8 cellular contexts compared by ENCODE assay signal in genomic region chr17:48997103-48997826, GRCh38. TPM values are rescaled to one million over a fixed set of nuclear protein-coding genes. Genes with fewer than 3 reads are reported as not detected.
DNase-seq lines count a peak whose midpoint lies in the region; ATAC-seq and TF ChIP-seq lines count a peak whose summit lies in the region.

TSS of gene IGF2BP1 (plus strand) at chr17:48997385. CDS start at chr17:48997746, 361 bp downstream.

- TF ChIP-seq POLR2A in esophagus muscularis mucosa (IDR thresholded peaks at IDR 0.05; ENCODE audit: low read depth) (no peak), sigmoid colon (IDR thresholded peaks at IDR 0.05) (no peak)

- H3K4me3 Mint-ChIP-seq in T-helper 17 cell = peak within 1 kb of the TSS; percentile 79

- H3K9ac ChIP-seq in rectal smooth muscle tissue (ENCODE audit: low read length) = no peak within 1 kb of the TSS

- 3% methylated on average over 32 of the region's 62 CpGs for WGBS in esophagus muscularis mucosa
- WGBS in sigmoid colon, 2 donors = 1% methylated on average over 62 of the region's 62 CpGs

- peak within 1 kb of the TSS; percentile 96 for H3K4me3 ChIP-seq in cardiac muscle cell
- H3K4me3 ChIP-seq in esophagus muscularis mucosa = peak within 1 kb of the TSS; percentile 16 to 45 (median 32)
- peak within 1 kb of the TSS; percentile 38 for H3K4me3 ChIP-seq in rectal smooth muscle tissue (ENCODE audit: low read length)
- H3K4me3 ChIP-seq in sigmoid colon = peak within 1 kb of the TSS in 2 of 4 donors; percentile 9 to 15

- peaks cover 23% of the 10 kb centered on the region for H3K4me1 Mint-ChIP-seq in T-helper 17 cell

- H3K27me3 ChIP-seq in cardiac muscle cell (no peaks in the 10 kb centered on the region), esophagus muscularis mucosa (peaks cover 16 to 100% (median 86%) of the 10 kb centered on the region in 4 donors), rectal smooth muscle tissue (ENCODE audit: control insufficient read depth, insufficient read depth, low read length) (peaks cover 40% of the 10 kb centered on the region), sigmoid colon (peaks cover 71 to 100% (median 99%) of the 10 kb centered on the region in 3 donors)

- H3K27ac ChIP-seq in cardiac muscle cell = peak within 1 kb of the TSS; percentile 96
- H3K27ac ChIP-seq in esophagus muscularis mucosa (replicated peaks in 1 of 4) = no peak within 1 kb of the TSS
- H3K27ac ChIP-seq in rectal smooth muscle tissue (ENCODE audit: low read depth, low read length) = no peak within 1 kb of the TSS
- H3K27ac ChIP-seq in sigmoid colon = no peak within 1 kb of the TSS
- H3K27ac ChIP-seq in caudate nucleus (ENCODE audit: low read depth, low read length) = no peak within 1 kb of the TSS

- intact Hi-C loops in cardiac septum (cut with DNase I) (loop anchor here (5.0 to 10.0 kb wide), 2 partner anchors 275 to 382 kb away; partner anchors contain the start of genes HOXB7, HOXB8, PRAC1 and PRAC2), esophagus muscularis mucosa (cut with DNase I) (no loop called here), sigmoid colon (cut with DNase I) (loop anchor here (10.0 kb wide), 1 partner anchor 382 kb away; the partner anchor contains the start of genes HOXB7 and HOXB8)

- ATAC-seq in T-helper 17 cell = no peak
- ATAC-seq in GM18498 (IDR thresholded peaks at IDR 0.05; ENCODE audit: unreplicated experiment) = no peak

- H3K4me1 ChIP-seq in cardiac muscle cell (ENCODE audit: low read depth) = peaks cover 47% of the 10 kb centered on the region
- H3K4me1 ChIP-seq in esophagus muscularis mucosa = peaks cover 30 to 37% (median 33%) of the 10 kb centered on the region in 4 donors
- H3K4me1 ChIP-seq in rectal smooth muscle tissue (ENCODE audit: control insufficient read depth, insufficient read depth, low read length) = no peaks in the 10 kb centered on the region
- peaks cover 0 to 31% (median 27%) of the 10 kb centered on the region in 4 donors for H3K4me1 ChIP-seq in sigmoid colon

- peaks cover 7% of the 10 kb centered on the region for H3K36me3 Mint-ChIP-seq in T-helper 17 cell (ENCODE audit: low read depth)

- no peak for TF ChIP-seq EP300 in esophagus muscularis mucosa (IDR thresholded peaks at IDR 0.05)
- no peak for TF ChIP-seq EP300 in sigmoid colon (IDR thresholded peaks at IDR 0.05)

- H3K27ac Mint-ChIP-seq in T-helper 17 cell = peak within 1 kb of the TSS; percentile 43

- H3K36me3 ChIP-seq in cardiac muscle cell (no peaks in the 10 kb centered on the region), esophagus muscularis mucosa (no peaks in the 10 kb centered on the region), rectal smooth muscle tissue (ENCODE audit: control insufficient read depth, insufficient read depth, low read length) (no peaks in the 10 kb centered on the region), sigmoid colon (no peaks in the 10 kb centered on the region)

- TF ChIP-seq CTCF in cardiac muscle cell (IDR thresholded peaks at IDR 0.05; ENCODE audit: low read depth, low read length) (no peak), esophagus muscularis mucosa (IDR thresholded peaks at IDR 0.05) (no peak), sigmoid colon (IDR thresholded peaks at IDR 0.05) (no peak)

- H3K9me3 ChIP-seq in cardiac muscle cell (ENCODE audit: low read depth) (no peaks in the 10 kb centered on the region), T-helper 17 cell (ENCODE audit: control insufficient read depth, low read length, poor library complexity, severe bottlenecking) (peaks cover 8% of the 10 kb centered on the region), esophagus muscularis mucosa (no peaks in the 10 kb centered on the region), sigmoid colon (peaks cover 0 to 3% (median 0%) of the 10 kb centered on the region in 4 donors)

- peaks cover 70% of the 10 kb centered on the region for H3K27me3 Mint-ChIP-seq in T-helper 17 cell

- DNase-seq in cardiac muscle cell (ENCODE audit: low read depth in 1 of 2, low spot score in 1 of 2) (peak; percentile 81 to 87), cardiac septum (ENCODE audit: low spot score) (no peak), T-helper 17 cell (no peak), esophagus muscularis mucosa (ENCODE audit: extremely low spot score) (peak; percentile 68), sigmoid colon (no peak), caudate nucleus (lab: John Stamatoyannopoulos, UW) (no peak)

RNA-seq across cellular contexts. Expression of gene IGF2BP1, which starts in this region (rescaled TPM):
- 55.1 and 74.0 TPM in 2 replicates for total RNA-seq in cardiac muscle cell
- polyA plus RNA-seq in cardiac muscle cell = 18.7 and 41.7 TPM in 2 replicates
- not detected for total RNA-seq in cardiac septum
- total RNA-seq in T-helper 17 cell = not detected
- total RNA-seq in esophagus muscularis mucosa = not detected
- total RNA-seq in sigmoid colon = under 1 TPM in 2 of 4 donors, not detected in 2; 0.14 to 0.36 TPM
- under 1 TPM in 1 of 3 donors, not detected in 2; 0.20 TPM for polyA plus RNA-seq in sigmoid colon

Comparison
In these comparisons a context has a peak if more than half of its experiments do, and no peak if none do; other contexts are left out.
1. RNA of gene IGF2BP1 (total RNA-seq): 55.1 to 74.0 TPM in cardiac muscle cell; 0.14 to 0.36 TPM in sigmoid colon, not detected in T-helper 17 cell, not detected in cardiac septum (single experiment) and not detected in esophagus muscularis mucosa; every median in the first group is over 10 times any median in the second.
2. DNase-seq: peak in cardiac muscle cell (2 of 2); none in cardiac septum (single experiment), T-helper 17 cell (0 of 3), sigmoid colon (single experiment) and caudate nucleus (0 of 61).
3. Peak in DNase-seq and H3K4me3 ChIP-seq in esophagus muscularis mucosa; RNA of the gene not detected or under 1 TPM.